In the genomic region with DNA sequence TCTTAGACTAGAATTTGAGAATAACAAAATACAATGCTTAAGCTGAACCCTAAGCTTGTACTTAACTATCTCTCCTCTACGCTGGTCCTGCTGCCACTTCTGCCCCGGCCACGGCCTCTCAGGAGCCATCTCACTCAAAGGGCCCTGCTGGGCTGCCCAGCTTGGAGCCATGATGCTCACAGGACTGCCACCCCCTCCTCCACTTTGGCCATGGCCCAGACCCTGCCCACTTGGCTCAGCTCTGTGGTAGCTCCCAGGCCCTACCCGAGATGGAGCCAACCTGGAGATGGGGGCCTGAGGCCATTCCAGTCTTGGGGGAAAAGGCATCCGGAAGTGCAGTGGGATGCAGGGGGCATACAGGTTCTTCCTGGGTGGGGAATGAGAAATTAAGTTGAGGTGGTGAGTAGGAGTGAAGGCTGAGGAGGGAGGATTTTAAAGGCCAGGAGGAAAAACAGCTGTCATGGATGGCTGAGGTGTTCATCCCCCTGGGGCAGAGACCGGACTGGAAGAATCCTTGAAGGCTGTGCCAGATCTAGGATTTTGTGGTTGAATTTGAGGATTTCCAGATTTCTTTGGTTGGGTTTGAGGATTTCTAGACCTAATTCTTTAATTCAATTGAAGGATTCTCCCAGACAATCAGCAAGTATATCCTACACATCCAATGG, we compare ENCODE assay signal across 8 cellular contexts. TPM values are rescaled to one million over a fixed set of nuclear protein-coding genes. Genes with fewer than 3 reads are reported as not detected.
DNase-seq lines count a peak whose midpoint lies in the region; ATAC-seq and TF ChIP-seq lines count a peak whose summit lies in the region.

No MANE protein-coding gene starts in this region.

- no peak overlapping the region; the same call in 1 of the 2 replicates for H3K14ac ChIP-seq in H9 (ENCODE audit: insufficient read depth, low read length)

- H3K56ac ChIP-seq in H9 (ENCODE audit: insufficient read length, low read depth, low read length) = no peak overlapping the region

- H2BK5ac ChIP-seq in H9 (ENCODE audit: insufficient read length, low read length) = no peak overlapping the region

- H3K79me2 ChIP-seq in OCI-LY1 (ENCODE audit: insufficient read depth, low read length) (peaks cover 29% of the 10 kb centered on the region), H9 (ENCODE audit: insufficient read depth, low read length) (no peaks in the 10 kb centered on the region)

- H3K27me3 ChIP-seq in OCI-LY1 (ENCODE audit: insufficient read depth, low read length) (no peaks in the 10 kb centered on the region), esophagus muscularis mucosa (no peaks in the 10 kb centered on the region), prostate gland (replicated peaks; ENCODE audit: insufficient read depth) (no peaks in the 10 kb centered on the region), H9 (ENCODE audit: insufficient read depth, low read length) (no peaks in the 10 kb centered on the region)

- no peaks in the 10 kb centered on the region for H3K27me3 Mint-ChIP-seq in activated CD4-positive, alpha-beta T cell treated with anti-CD3 and anti-CD28 coated beads, Interleukin-2, amount 10 ng/mL, durations not matched to agents 24 days and 14 days
- no peaks in the 10 kb centered on the region for H3K27me3 Mint-ChIP-seq in stimulated activated naive B cell treated with anti-CD40 and anti-IgM and Interleukin-4, amounts not matched to agents 10 μg/mL and 1 μg/mL and 100 μg/mL, for 72 hours
- peaks cover 14% of the 10 kb centered on the region for H3K27me3 Mint-ChIP-seq in H9 (ENCODE audit: low read depth)

- no peak overlapping the region for H4K8ac ChIP-seq in H9 (replicated peaks; ENCODE audit: insufficient read length, low read depth, low read length)

- no peak overlapping the region for H2BK20ac ChIP-seq in H9 (ENCODE audit: low read depth, low read length, poor library complexity, severe bottlenecking)

- peak overlapping the region; percentile 99 for H3K27ac ChIP-seq in OCI-LY1 (ENCODE audit: low read depth, low read length, poor library complexity, severe bottlenecking)
- H3K27ac ChIP-seq in esophagus muscularis mucosa (replicated peaks in 1 of 4) = no peak overlapping the region
- H3K27ac ChIP-seq in prostate gland = no peak overlapping the region
- no peak overlapping the region for H3K27ac ChIP-seq in H9 (ENCODE audit: insufficient read length, low read depth, low read length)

- no peak overlapping the region for H4K91ac ChIP-seq in H9 (ENCODE audit: insufficient read length, low read depth, low read length)

- no peak overlapping the region for H3K23ac ChIP-seq in H9 (ENCODE audit: insufficient read length, low read depth, low read length)

- H3K9me3 Mint-ChIP-seq in activated CD4-positive, alpha-beta T cell treated with anti-CD3 and anti-CD28 coated beads, Interleukin-2, amount 10 ng/mL, durations not matched to agents 24 days and 14 days = peaks cover 4% of the 10 kb centered on the region
- H3K9me3 Mint-ChIP-seq in stimulated activated naive B cell treated with anti-CD40 and anti-IgM and Interleukin-4, amounts not matched to agents 10 μg/mL and 1 μg/mL and 100 μg/mL, for 72 hours = peaks cover 0 to 5% of the 10 kb centered on the region in 2 donors
- peaks cover 0 to 40% of the 10 kb centered on the region in 2 experiments; a peak in 2 of 5 replicates for H3K9me3 Mint-ChIP-seq in H9

- H2AK5ac ChIP-seq in H9 (ENCODE audit: insufficient read length, low read length) = no peak overlapping the region

- H3K9me3 ChIP-seq in OCI-LY1 (ENCODE audit: low read length) = no peaks in the 10 kb centered on the region
- H3K9me3 ChIP-seq in esophagus muscularis mucosa = no peaks in the 10 kb centered on the region
- no peaks in the 10 kb centered on the region for H3K9me3 ChIP-seq in prostate gland
- no peaks in the 10 kb centered on the region for H3K9me3 ChIP-seq in H9 (ENCODE audit: control insufficient read depth, low read depth, low read length)

- H3K4me1 Mint-ChIP-seq in activated CD4-positive, alpha-beta T cell treated with anti-CD3 and anti-CD28 coated beads, Interleukin-2, amount 10 ng/mL, durations not matched to agents 24 days and 14 days = peaks cover 49% of the 10 kb centered on the region
- peaks cover 50 to 57% of the 10 kb centered on the region in 2 donors for H3K4me1 Mint-ChIP-seq in stimulated activated naive B cell treated with anti-CD40 and anti-IgM and Interleukin-4, amounts not matched to agents 10 μg/mL and 1 μg/mL and 100 μg/mL, for 72 hours
- H3K4me1 Mint-ChIP-seq in H9 = peaks cover 2 to 4% of the 10 kb centered on the region in 2 experiments; a peak in 2 of 4 replicates

- H2BK12ac ChIP-seq in H9 (ENCODE audit: insufficient read length, low read depth, low read length) = no peak overlapping the region

- no peak for DNase-seq in activated CD4-positive, alpha-beta T cell treated with anti-CD3 and anti-CD28 coated beads, Interleukin-2, amount 10 ng/mL, durations not matched to agents 24 days and 14 days
- DNase-seq in activated CD4-positive, alpha-beta T cell treated with anti-CD3 and anti-CD28 coated beads, Interleukin-2, amount 50 U/mL, for 48 hours = no peak
- DNase-seq in esophagus muscularis mucosa (ENCODE audit: extremely low spot score) (no peak), prostate gland (ENCODE audit: low spot score) (no peak), H9 (no peak)
- no peak for DNase-seq in stimulated activated naive B cell treated with anti-CD40 and anti-IgM and Interleukin-4, amounts not matched to agents 10 μg/mL and 1 μg/mL and 100 μg/mL, for 72 hours

- peak overlapping the region; percentile 85 for H3K4me3 ChIP-seq in OCI-LY1 (ENCODE audit: low read depth, low read length, poor library complexity, severe bottlenecking)
- H3K4me3 ChIP-seq in esophagus muscularis mucosa = peak overlapping the region; percentile 12 to 37 (median 20)
- no peak overlapping the region for H3K4me3 ChIP-seq in prostate gland

- ATAC-seq in stimulated activated naive B cell treated with anti-CD40 and anti-IgM and Interleukin-4, amounts not matched to agents 10 μg/mL and 1 μg/mL and 100 μg/mL, for 72 hours (replicated peaks) = no peak
- no peak for ATAC-seq in HG02885 (IDR thresholded peaks at IDR 0.05; ENCODE audit: poor library complexity, unreplicated experiment)

- H3K36me3 ChIP-seq in OCI-LY1 (ENCODE audit: insufficient read depth, low read length) (peaks cover 33% of the 10 kb centered on the region), esophagus muscularis mucosa (no peaks in the 10 kb centered on the region), prostate gland (no peaks in the 10 kb centered on the region)

- H3K18ac ChIP-seq in H9 (ENCODE audit: insufficient read length, low read depth, low read length) = no peak overlapping the region

- H3K9ac ChIP-seq in OCI-LY1 (ENCODE audit: low read length) = peak overlapping the region; percentile 96
- H3K9ac ChIP-seq in H9 (ENCODE audit: extremely low read depth, insufficient read length, low read length) = no peak overlapping the region

- intact Hi-C loops in activated CD4-positive, alpha-beta T cell treated with anti-CD3 and anti-CD28 coated beads, Interleukin-2, amount 10 ng/mL, durations not matched to agents 24 days and 14 days (cut with micrococcal nuclease) = loop anchor here (1.0 to 5.0 kb wide), 6 partner anchors 11 to 127 kb away; a partner anchor contains a TSS
- intact Hi-C loops in esophagus muscularis mucosa (cut with DNase I) = no loop called here
- intact Hi-C loops in prostate gland (cut with DNase I) = no loop called here

- TF ChIP-seq POLR2A in esophagus muscularis mucosa (IDR thresholded peaks at IDR 0.05; ENCODE audit: low read depth) (no peak), prostate gland (IDR thresholded peaks at IDR 0.05) (no peak)

- no peak for TF ChIP-seq EP300 in esophagus muscularis mucosa (IDR thresholded peaks at IDR 0.05)

- peaks cover 43% of the 10 kb centered on the region for H3K36me3 Mint-ChIP-seq in activated CD4-positive, alpha-beta T cell treated with anti-CD3 and anti-CD28 coated beads, Interleukin-2, amount 10 ng/mL, durations not matched to agents 24 days and 14 days (ENCODE audit: low read depth)
- peaks cover 30 to 42% of the 10 kb centered on the region in 2 donors for H3K36me3 Mint-ChIP-seq in stimulated activated naive B cell treated with anti-CD40 and anti-IgM and Interleukin-4, amounts not matched to agents 10 μg/mL and 1 μg/mL and 100 μg/mL, for 72 hours
- no peaks in the 10 kb centered on the region; a peak in 1 of 7 replicates for H3K36me3 Mint-ChIP-seq in H9 (ENCODE audit: insufficient read depth in 1 of 3, low read depth in 3 of 3)

- H3K4me1 ChIP-seq in OCI-LY1 (ENCODE audit: insufficient read depth, low read length, severe bottlenecking) (peaks cover 94% of the 10 kb centered on the region), esophagus muscularis mucosa (no peaks in the 10 kb centered on the region), prostate gland (replicated peaks) (no peaks in the 10 kb centered on the region), H9 (ENCODE audit: insufficient read depth, low read length) (no peaks in the 10 kb centered on the region; the same call in 1 of the 2 replicates)

- no peak for TF ChIP-seq CTCF in OCI-LY1 (IDR thresholded peaks at IDR 0.05; ENCODE audit: low read length)
- no peak for TF ChIP-seq CTCF in esophagus muscularis mucosa (IDR thresholded peaks at IDR 0.05)
- no peak for TF ChIP-seq CTCF in prostate gland (IDR thresholded peaks at IDR 0.05)
- no peak for TF ChIP-seq CTCF in H9 (conservative IDR thresholded peaks at IDR 0.05)

- no peak overlapping the region for H4K5ac ChIP-seq in H9 (ENCODE audit: insufficient read length, low read depth, low read length)

- no peaks in the 10 kb centered on the region for H3K79me1 ChIP-seq in H9 (ENCODE audit: insufficient read depth, low read depth, low read length, poor library complexity, severe bottlenecking)

- H3K23me2 ChIP-seq in H9 (ENCODE audit: insufficient read length, low read depth, low read length, poor library complexity, severe bottlenecking) = no peaks in the 10 kb centered on the region

- H2AFZ ChIP-seq in OCI-LY1 (ENCODE audit: low read length) = no peak overlapping the region
- H2AFZ ChIP-seq in H9 (ENCODE audit: low read length) = no peak overlapping the region

- 78% methylated on average over 6 of the region's 6 CpGs for WGBS in esophagus muscularis mucosa
- 79% methylated on average over 3 of the region's 6 CpGs for whole genome bisulfite sequencing in prostate gland
- no CpG with 5 or more reads among the region's 6 CpGs for WGBS in H9 (ENCODE audit: extremely low coverage, insufficient read length, low lambda C conversion rate)

- H3F3A ChIP-seq in OCI-LY1 (ENCODE audit: insufficient read depth, low read length) = 0 out of 2 replicates have a peak, but pooled peaks cover 5% of the 10 kb centered on the region

- no peak overlapping the region for H3T11ph ChIP-seq in H9 (ENCODE audit: low read length)

- no peaks in the 10 kb centered on the region for H3K9me2 ChIP-seq in OCI-LY1 (ENCODE audit: low read depth, low read length)

- H3K4me3 Mint-ChIP-seq in activated CD4-positive, alpha-beta T cell treated with anti-CD3 and anti-CD28 coated beads, Interleukin-2, amount 10 ng/mL, durations not matched to agents 24 days and 14 days = peak overlapping the region; percentile 90
- peak overlapping the region; percentile 77 to 97 for H3K4me3 Mint-ChIP-seq in stimulated activated naive B cell treated with anti-CD40 and anti-IgM and Interleukin-4, amounts not matched to agents 10 μg/mL and 1 μg/mL and 100 μg/mL, for 72 hours
- H3K4me3 Mint-ChIP-seq in H9 = no peak overlapping the region

- no peak overlapping the region for H3K4ac ChIP-seq in H9 (ENCODE audit: low read depth, low read length)

- H4K20me1 ChIP-seq in OCI-LY1 (ENCODE audit: insufficient read depth, low read length) (no peaks in the 10 kb centered on the region), H9 (ENCODE audit: control insufficient read depth, insufficient read depth, insufficient read length) (no peaks in the 10 kb centered on the region)

- peak overlapping the region; percentile 95 for H3K27ac Mint-ChIP-seq in activated CD4-positive, alpha-beta T cell treated with anti-CD3 and anti-CD28 coated beads, Interleukin-2, amount 10 ng/mL, durations not matched to agents 24 days and 14 days
- H3K27ac Mint-ChIP-seq in stimulated activated naive B cell treated with anti-CD40 and anti-IgM and Interleukin-4, amounts not matched to agents 10 μg/mL and 1 μg/mL and 100 μg/mL, for 72 hours = peak overlapping the region; percentile 87
- H3K27ac Mint-ChIP-seq in H9 = no peak overlapping the region

- H2BK15ac ChIP-seq in H9 (ENCODE audit: low read depth, low read length) = no peak overlapping the region

- H3K4me2 ChIP-seq in OCI-LY1 (ENCODE audit: low read length) (peak overlapping the region; percentile 96), H9 (ENCODE audit: insufficient read depth, insufficient read length, low read length) (no peak overlapping the region)

- no peak overlapping the region for H2BK120ac ChIP-seq in H9 (ENCODE audit: low read depth, low read length, poor library complexity, severe bottlenecking)

RNA-seq across cellular contexts. Expression of a gene that starts 0.8 kb away (rescaled TPM):
- total RNA-seq in activated CD4-positive, alpha-beta T cell treated with anti-CD3 and anti-CD28 coated beads, Interleukin-2, amount 10 ng/mL, durations not matched to agents 24 days and 14 days = 115 and 116 TPM in 2 replicates
- total RNA-seq in esophagus muscularis mucosa = 10 to 100 TPM in 1 of 4 donors, 1 to 10 TPM in 3; 3.9 to 10.4 (median 6.3) TPM
- total RNA-seq in prostate gland = 1 to 10 TPM; 2.2 to 5.8 TPM
- total RNA-seq in H9 (2021) = not detected in 2 replicates

RNA-seq across cellular contexts. Expression of a gene that starts 41.8 kb away (rescaled TPM):
- total RNA-seq in activated CD4-positive, alpha-beta T cell treated with anti-CD3 and anti-CD28 coated beads, Interleukin-2, amount 10 ng/mL, durations not matched to agents 24 days and 14 days = 0.24 and 0.28 TPM in 2 replicates
- total RNA-seq in esophagus muscularis mucosa = 10 to 100 TPM in 1 of 4 donors, 1 to 10 TPM in 3; 3.3 to 14.4 (median 5.0) TPM
- total RNA-seq in prostate gland = under 1 TPM in 1 of 2 donors, not detected in 1; 0.14 TPM
- total RNA-seq in H9 (2021) = 0.11 TPM in 1 of 2 replicates, not detected in the other

Comparison
In these comparisons a context has a peak if more than half of its experiments do, and no peak if none do; other contexts are left out.
1. H3K27ac Mint-ChIP-seq: peak in activated CD4-positive, alpha-beta T cell treated with anti-CD3 and anti-CD28 coated beads, Interleukin-2, amount 10 ng/mL, durations not matched to agents 24 days and 14 days (single experiment) and stimulated activated naive B cell treated with anti-CD40 and anti-IgM and Interleukin-4, amounts not matched to agents 10 μg/mL and 1 μg/mL and 100 μg/mL, for 72 hours (single experiment); none in H9 (0 of 3).
2. H3K4me3 Mint-ChIP-seq: peak in activated CD4-positive, alpha-beta T cell treated with anti-CD3 and anti-CD28 coated beads, Interleukin-2, amount 10 ng/mL, durations not matched to agents 24 days and 14 days (single experiment) and stimulated activated naive B cell treated with anti-CD40 and anti-IgM and Interleukin-4, amounts not matched to agents 10 μg/mL and 1 μg/mL and 100 μg/mL, for 72 hours (2 of 2); none in H9 (0 of 2).
3. H3K4me3 ChIP-seq: peak in OCI-LY1 (single experiment) and esophagus muscularis mucosa (4 of 4); none in prostate gland (0 of 2).
4. RNA of a gene that starts 0.8 kb away (total RNA-seq): 115 to 116 TPM in activated CD4-positive, alpha-beta T cell treated with anti-CD3 and anti-CD28 coated beads, Interleukin-2, amount 10 ng/mL, durations not matched to agents 24 days and 14 days; 3.9 to 10.4 TPM in esophagus muscularis mucosa, 2.2 to 5.8 TPM in prostate gland and not detected in H9; every median in the first group is over 10 times any median in the second.